ENCODE assay signal across 15 cellular contexts in genomic region chr5:64900618-64901017, GRCh38.
"Had no signal": no experiment of that assay in that cellular context is flagged by ENCODE, and none has a peak within 500 bp of the region (broad histone marks: within the 10 kb centered on the region; RNA-seq: fewer than 3 reads in every experiment).

No MANE protein-coding gene starts in this region.

- ATAC-seq: effector memory CD8-positive, alpha-beta T cell; psoas muscle; sciatic nerve; stimulated activated naive CD8-positive, alpha-beta T cell treated with anti-CD3 and anti-CD28 coated beads, Interleukin-15, Interleukin-2, amounts not matched to agents 100 U/mL and 50 U/mL, for 24 hours had no signal

- H3K36me3 ChIP-seq: suprapubic skin, upper lobe of left lung had no signal

- H3K4me1 ChIP-seq: psoas muscle, suprapubic skin, upper lobe of left lung had no signal

- H3K4me3 ChIP-seq: psoas muscle, suprapubic skin, upper lobe of left lung had no signal

- H3K27me3 ChIP-seq: suprapubic skin, upper lobe of left lung had no signal

- H3K9me3 ChIP-seq: psoas muscle, suprapubic skin, upper lobe of left lung had no signal

- DNase-seq: activated B cell treated with CpG ODN at 0.5 μM for 24 hours; activated CD4-positive, alpha-beta T cell treated with anti-CD3 and anti-CD28 coated beads, Interleukin-2, amount 10 ng/mL, durations not matched to agents 7 days and 5 days; activated CD8-positive, alpha-beta memory T cell treated with anti-CD3 and anti-CD28 coated beads for 24 hours; activated naive CD4-positive, alpha-beta T cell treated with anti-CD3 and anti-CD28 coated beads, Interleukin-2, amount 10 ng/mL, durations not matched to agents 7 days and 5 days; activated T-cell treated with anti-CD3 and anti-CD28 coated beads for 4 hours; effector memory CD8-positive, alpha-beta T cell; erythroblast; occipital lobe; psoas muscle; stimulated activated CD4-positive, alpha-beta T cell treated with anti-CD3 and anti-CD28 coated beads, Interleukin-12 subunit alpha, Interleukin-12 subunit beta, amount 100 ng/mL, for 4 hours; stimulated activated CD8-positive, alpha-beta memory T cell treated with anti-CD3 and anti-CD28 coated beads, Interleukin-4, amount 100 ng/mL, for 48 hours; stimulated activated naive CD8-positive, alpha-beta T cell treated with anti-CD3 and anti-CD28 coated beads, Interleukin-15, Interleukin-2, amounts not matched to agents 100 U/mL and 50 U/mL, for 24 hours; upper lobe of left lung had no signal

- H3K27ac ChIP-seq: psoas muscle, suprapubic skin, upper lobe of left lung had no signal
